In genomic region chr2:38214209-38214717, GRCh38 we compare ENCODE assay signal across 12 cellular contexts.
DNase-seq lines count a peak whose midpoint lies in the region; ATAC-seq and TF ChIP-seq lines count a peak whose summit lies in the region.
"Had no signal": no experiment of that assay in that cellular context is flagged by ENCODE, and none has a peak within 500 bp of the region (broad histone marks: within the 10 kb centered on the region; RNA-seq: fewer than 3 reads in every experiment).

No MANE protein-coding gene starts in this region.

- TF ChIP-seq POLR2A in vagina (IDR thresholded peaks at IDR 0.05), result no peak

- CTCF ChIA-PET in activated CD4-positive, alpha-beta T cell treated with anti-CD3 and anti-CD28 coated beads, Interleukin-2, amount 10 ng/mL, durations not matched to agents 7 days and 5 days (lab: Charles Lee), result no interaction called here

- H3K27ac ChIP-seq in WERI-Rb-1 (peak overlapping the region; percentile 8), vagina (no peak overlapping the region)

- H3K27ac Mint-ChIP-seq in activated CD4-positive, alpha-beta T cell treated with anti-CD3 and anti-CD28 coated beads, Interleukin-2, amount 10 ng/mL, durations not matched to agents 7 days and 5 days, result peak overlapping the region; percentile 73
- peak overlapping the region; percentile 80 to 94 (median 83) for H3K27ac Mint-ChIP-seq in nephron

- intact Hi-C loops in vagina (cut with DNase I), result no loop called here

- no peak for ATAC-seq in HG03135 (IDR thresholded peaks at IDR 0.05; ENCODE audit: unreplicated experiment)

- H3K9me3 Mint-ChIP-seq in activated CD4-positive, alpha-beta T cell treated with anti-CD3 and anti-CD28 coated beads, Interleukin-2, amount 10 ng/mL, durations not matched to agents 7 days and 5 days, result peaks cover 6% of the 10 kb centered on the region
- peaks cover 20% of the 10 kb centered on the region for H3K9me3 Mint-ChIP-seq in nephron

- H3K4me3 Mint-ChIP-seq in activated CD4-positive, alpha-beta T cell treated with anti-CD3 and anti-CD28 coated beads, Interleukin-2, amount 10 ng/mL, durations not matched to agents 7 days and 5 days, result no peak overlapping the region
- no peak overlapping the region for H3K4me3 Mint-ChIP-seq in nephron

- H3K4me1 ChIP-seq in vagina, result peaks cover 9% of the 10 kb centered on the region

- H3K4me3 ChIP-seq in WERI-Rb-1 (ENCODE audit: low read depth, low read length), result no peak overlapping the region
- no peak overlapping the region for H3K4me3 ChIP-seq in vagina

- no peaks in the 10 kb centered on the region for H3K27me3 ChIP-seq in WERI-Rb-1 (ENCODE audit: insufficient read depth, low read depth, severe bottlenecking)
- no peaks in the 10 kb centered on the region for H3K27me3 ChIP-seq in vagina

- no peaks in the 10 kb centered on the region for H3K36me3 ChIP-seq in WERI-Rb-1
- H3K36me3 ChIP-seq in vagina, result no peaks in the 10 kb centered on the region

- no peak for TF ChIP-seq CTCF in WERI-Rb-1 (IDR thresholded peaks at IDR 0.05; ENCODE audit: low read depth, low read length)
- no peak for TF ChIP-seq CTCF in nephron (IDR thresholded peaks at IDR 0.05; ENCODE audit: unreplicated experiment in 3 of 3)
- TF ChIP-seq CTCF in vagina (IDR thresholded peaks at IDR 0.05), result no peak

- peaks cover 18% of the 10 kb centered on the region for H3K27me3 Mint-ChIP-seq in activated CD4-positive, alpha-beta T cell treated with anti-CD3 and anti-CD28 coated beads, Interleukin-2, amount 10 ng/mL, durations not matched to agents 7 days and 5 days
- no peaks in the 10 kb centered on the region for H3K27me3 Mint-ChIP-seq in nephron (ENCODE audit: low read depth)

- H3K4me1 Mint-ChIP-seq in activated CD4-positive, alpha-beta T cell treated with anti-CD3 and anti-CD28 coated beads, Interleukin-2, amount 10 ng/mL, durations not matched to agents 7 days and 5 days, result peaks cover 16% of the 10 kb centered on the region
- H3K4me1 Mint-ChIP-seq in nephron, result peaks cover 51% of the 10 kb centered on the region

- DNase-seq in activated CD4-positive, alpha-beta T cell treated with anti-CD3 and anti-CD28 coated beads, Interleukin-2, amount 10 ng/mL, durations not matched to agents 7 days and 5 days, result peak; percentile 8
- no peak for DNase-seq in activated CD4-positive, alpha-beta T cell treated with anti-CD3 and anti-CD28 coated beads, Interleukin-2, amount 50 U/mL, for 4 hours
- DNase-seq in ELF-1 (ENCODE audit: low read depth, low spot score), result peak; percentile 88
- peak; percentile 61 for DNase-seq in WERI-Rb-1
- DNase-seq in vagina (ENCODE audit: extremely low spot score in 2 of 2), result no peak
- no peak for DNase-seq in activated gamma-delta T cell treated with Interleukin-2 at 50 U/mL for 16 hours
- DNase-seq: activated gamma-delta T cell, H7, NCI-H774, SHP77 had no signal

- POLR2A ChIA-PET in activated CD4-positive, alpha-beta T cell treated with anti-CD3 and anti-CD28 coated beads, Interleukin-2, amount 10 ng/mL, durations not matched to agents 7 days and 5 days (lab: Charles Lee), result no interaction called here

- H3K36me3 Mint-ChIP-seq in activated CD4-positive, alpha-beta T cell treated with anti-CD3 and anti-CD28 coated beads, Interleukin-2, amount 10 ng/mL, durations not matched to agents 7 days and 5 days (ENCODE audit: low read depth), result no peaks in the 10 kb centered on the region
- peaks cover 15% of the 10 kb centered on the region for H3K36me3 Mint-ChIP-seq in nephron (ENCODE audit: low read depth)

- H3K9me3 ChIP-seq in WERI-Rb-1 (ENCODE audit: severe bottlenecking) (peaks cover 4% of the 10 kb centered on the region), vagina (no peaks in the 10 kb centered on the region)

Comparison
In these comparisons a context has a peak if more than half of its experiments do, and no peak if none do; other contexts are left out.
1. DNase-seq: peak in activated CD4-positive, alpha-beta T cell treated with anti-CD3 and anti-CD28 coated beads, Interleukin-2, amount 10 ng/mL, durations not matched to agents 7 days and 5 days (single experiment), ELF-1 (single experiment) and WERI-Rb-1 (single experiment); none in activated CD4-positive, alpha-beta T cell treated with anti-CD3 and anti-CD28 coated beads, Interleukin-2, amount 50 U/mL, for 4 hours (0 of 2), vagina (0 of 2) and activated gamma-delta T cell treated with Interleukin-2 at 50 U/mL for 16 hours (single experiment).